Comparison of ENCODE assay signal across 9 cellular contexts in the genomic region with DNA sequence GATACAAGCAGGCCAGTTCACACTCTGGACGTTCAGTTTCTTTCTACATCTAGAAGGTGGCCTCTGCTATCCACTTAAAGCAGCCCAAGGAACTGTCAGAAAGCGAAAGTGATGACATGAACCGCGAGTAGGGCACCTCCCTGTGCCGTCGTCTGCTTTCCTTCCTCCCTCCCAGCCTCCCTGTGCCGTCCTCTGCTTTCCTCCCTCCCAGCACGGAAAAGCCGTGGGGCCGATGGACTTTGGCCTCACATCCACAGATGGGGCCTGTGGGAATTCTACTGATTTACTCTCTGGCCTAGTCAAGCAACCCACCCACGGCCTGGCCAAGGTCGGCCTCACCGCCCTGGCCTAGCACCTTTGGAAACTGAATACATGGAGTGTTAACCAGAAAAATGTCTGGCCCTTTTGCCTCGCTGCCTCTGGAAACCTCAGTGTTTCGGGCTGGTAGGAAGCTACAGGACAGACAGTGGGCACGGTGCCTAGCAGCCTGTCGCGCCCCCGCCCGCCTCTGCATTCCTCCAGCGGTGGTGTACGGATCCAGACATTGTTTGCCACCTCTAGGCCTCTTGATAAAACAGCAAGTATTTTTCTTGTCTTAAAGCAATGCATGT. TPM values are rescaled to one million over a fixed set of nuclear protein-coding genes. Genes with fewer than 3 reads are reported as not detected.
DNase-seq lines count a peak whose midpoint lies in the region; ATAC-seq lines count a peak whose summit lies in the region.
"Had no signal": no experiment of that assay in that cellular context is flagged by ENCODE, and none has a peak within 500 bp of the region (broad histone marks: within the 10 kb centered on the region; RNA-seq: fewer than 3 reads in every experiment).

No MANE protein-coding gene starts in this region.

- peak overlapping the region; percentile 91 for H3K27ac ChIP-seq in rectal smooth muscle tissue (ENCODE audit: low read depth, low read length)
- H3K27ac ChIP-seq: KMS-11 had no signal

- no peak overlapping the region for H3K4me3 Mint-ChIP-seq in activated CD8-positive, alpha-beta T cell treated with anti-CD3 and anti-CD28 coated beads, Interleukin-2, amount 10 ng/mL, durations not matched to agents 7 days and 5 days

- DNase-seq in activated CD8-positive, alpha-beta T cell treated with anti-CD3 and anti-CD28 coated beads, Interleukin-2, amount 10 ng/mL, durations not matched to agents 7 days and 5 days: no peak
- DNase-seq in glomerular visceral epithelial cell (ENCODE audit: extremely low spot score) (peak; percentile 85), GM19240 (ENCODE audit: insufficient read length, low spot score) (no peak)

- CTCF ChIA-PET in activated CD8-positive, alpha-beta T cell treated with anti-CD3 and anti-CD28 coated beads, Interleukin-2, amount 10 ng/mL, durations not matched to agents 7 days and 5 days (lab: Charles Lee): no interaction called here

- H3K4me1 Mint-ChIP-seq in activated CD8-positive, alpha-beta T cell treated with anti-CD3 and anti-CD28 coated beads, Interleukin-2, amount 10 ng/mL, durations not matched to agents 7 days and 5 days (ENCODE audit: low read depth): peaks cover 7% of the 10 kb centered on the region

- peaks cover 7% of the 10 kb centered on the region for H3K4me1 ChIP-seq in rectal smooth muscle tissue (ENCODE audit: control insufficient read depth, insufficient read depth, low read length)

- no peaks in the 10 kb centered on the region for H3K9me3 Mint-ChIP-seq in activated CD8-positive, alpha-beta T cell treated with anti-CD3 and anti-CD28 coated beads, Interleukin-2, amount 10 ng/mL, durations not matched to agents 7 days and 5 days (ENCODE audit: insufficient read depth)

- peaks cover 28% of the 10 kb centered on the region for H3K36me3 ChIP-seq in rectal smooth muscle tissue (ENCODE audit: control insufficient read depth, insufficient read depth, low read length)

- H3K4me3 ChIP-seq in rectal smooth muscle tissue (ENCODE audit: low read length): peak overlapping the region; percentile 38

- POLR2A ChIA-PET in activated CD8-positive, alpha-beta T cell treated with anti-CD3 and anti-CD28 coated beads, Interleukin-2, amount 10 ng/mL, durations not matched to agents 7 days and 5 days (lab: Charles Lee): interaction anchor here (0.6 to 1.8 kb wide), 2 partner anchors 12 to 25 kb away, joined by 3 to 6 read pairs; no protein-coding TSS in a partner anchor

- peak overlapping the region; percentile 63 for H3K27ac Mint-ChIP-seq in activated CD8-positive, alpha-beta T cell treated with anti-CD3 and anti-CD28 coated beads, Interleukin-2, amount 10 ng/mL, durations not matched to agents 7 days and 5 days

- no peaks in the 10 kb centered on the region for H3K27me3 ChIP-seq in rectal smooth muscle tissue (ENCODE audit: control insufficient read depth, insufficient read depth, low read length)

- peaks cover 59% of the 10 kb centered on the region for H3K36me3 Mint-ChIP-seq in activated CD8-positive, alpha-beta T cell treated with anti-CD3 and anti-CD28 coated beads, Interleukin-2, amount 10 ng/mL, durations not matched to agents 7 days and 5 days (ENCODE audit: low read depth)

- H3K27me3 Mint-ChIP-seq in activated CD8-positive, alpha-beta T cell treated with anti-CD3 and anti-CD28 coated beads, Interleukin-2, amount 10 ng/mL, durations not matched to agents 7 days and 5 days (ENCODE audit: low read depth): no peaks in the 10 kb centered on the region

- peak; percentile 25 for ATAC-seq in HG02870 (IDR thresholded peaks at IDR 0.05; ENCODE audit: unreplicated experiment)
- no peak for ATAC-seq in activated CD8-positive, alpha-beta T cell treated with anti-CD3 and anti-CD28 coated beads, Interleukin-2, amount 10 ng/mL, durations not matched to agents 7 days and 5 days
- ATAC-seq in GM19452 (IDR thresholded peaks at IDR 0.05; ENCODE audit: unreplicated experiment): no peak
- ATAC-seq in HG02852 (IDR thresholded peaks at IDR 0.05; ENCODE audit: unreplicated experiment): no peak
- no peak for ATAC-seq in HG02970 (IDR thresholded peaks at IDR 0.05; ENCODE audit: low FRiP score, unreplicated experiment)

- no peak overlapping the region for H3K9ac ChIP-seq in rectal smooth muscle tissue (ENCODE audit: low read length)
- H3K9ac ChIP-seq: KMS-11 had no signal

RNA-seq across cellular contexts. Expression of a gene that starts 14.2 kb away (rescaled TPM):
- total RNA-seq in activated CD8-positive, alpha-beta T cell treated with anti-CD3 and anti-CD28 coated beads, Interleukin-2, amount 10 ng/mL, durations not matched to agents 7 days and 5 days: 10 to 100 TPM; 44.4 TPM

RNA-seq across cellular contexts. Expression of a gene that starts 18.6 kb away (rescaled TPM):
- 1 to 10 TPM; 1.2 to 1.5 TPM for total RNA-seq in activated CD8-positive, alpha-beta T cell treated with anti-CD3 and anti-CD28 coated beads, Interleukin-2, amount 10 ng/mL, durations not matched to agents 7 days and 5 days

RNA-seq across cellular contexts. Expression of a gene that starts 57.9 kb away (rescaled TPM):
- total RNA-seq in activated CD8-positive, alpha-beta T cell treated with anti-CD3 and anti-CD28 coated beads, Interleukin-2, amount 10 ng/mL, durations not matched to agents 7 days and 5 days: 10 to 100 TPM; 50.0 to 52.5 TPM
